ENCODE assay signal across 19 cellular contexts in genomic region chr19:15650123-15650522, GRCh38. TPM values are rescaled to one million over a fixed set of nuclear protein-coding genes. Genes with fewer than 3 reads are reported as not detected.
"Had no signal": no experiment of that assay in that cellular context is flagged by ENCODE, and none has a peak within 500 bp of the region (broad histone marks: within the 10 kb centered on the region; RNA-seq: fewer than 3 reads in every experiment).

No MANE protein-coding gene starts in this region.

RNA-seq across cellular contexts. Expression of gene CYP4F3, which starts 9.4 kb away (rescaled TPM):
- total RNA-seq: activated naive CD8-positive, alpha-beta T cell treated with anti-CD3 and anti-CD28 coated beads, Interleukin-2, amount 10 ng/mL, durations not matched to agents 7 days and 5 days; activated T-helper 1 cell treated with anti-CD3 and anti-CD28 coated beads, Interleukin-12 subunit alpha, Interleukin-12 subunit beta, Interleukin-2, Interleukin-4 antibody, amounts not matched to agents 30 ng/mL and 10 ng/mL and 1 ng/mL, durations not matched to agents 14 hours and 24 hours and 36 hours; ascending aorta; astrocyte; cardiac muscle cell; chondrocyte had no signal
- polyA plus RNA-seq: aorta, cardiac muscle cell had no signal

RNA-seq across cellular contexts. Expression of gene CYP4F12, which starts 22.8 kb away (rescaled TPM):
- total RNA-seq: activated naive CD4-positive, alpha-beta T cell treated with anti-CD3 and anti-CD28 coated beads for 36 hours; activated naive CD8-positive, alpha-beta T cell treated with anti-CD3 and anti-CD28 coated beads for 36 hours; activated T-cell treated with anti-CD3 and anti-CD28 coated beads, Interleukin-2, amount 50 U/mL, for 4 hours; activated T-helper 1 cell treated with anti-CD3 and anti-CD28 coated beads, Interleukin-12 subunit alpha, Interleukin-12 subunit beta, Interleukin-2, Interleukin-4 antibody, amounts not matched to agents 30 ng/mL and 10 ng/mL and 1 ng/mL, durations not matched to agents 14 hours and 24 hours and 36 hours; activated T-helper 2 cell treated with anti-CD3 and anti-CD28 coated beads, Interferon-gamma antibody, Interleukin-2, Interleukin-4, amounts not matched to agents 10 μg/mL and 5 μg/mL and 100 μg/mL, durations not matched to agents 14 hours and 24 hours and 36 hours; astrocyte; cardiac muscle cell; chondrocyte had no signal
- polyA plus RNA-seq: cardiac muscle cell had no signal

RNA-seq across cellular contexts. Expression of gene CYP4F8, which starts 35.1 kb away (rescaled TPM):
- total RNA-seq: activated naive CD4-positive, alpha-beta T cell treated with anti-CD3 and anti-CD28 coated beads for 36 hours; activated naive CD4-positive, alpha-beta T cell treated with anti-CD3 and anti-CD28 coated beads, Interleukin-2, amount 50 U/mL, for 72 hours; activated naive CD8-positive, alpha-beta T cell treated with anti-CD3 and anti-CD28 coated beads for 36 hours; activated naive CD8-positive, alpha-beta T cell treated with anti-CD3 and anti-CD28 coated beads, Interleukin-2, amount 10 ng/mL, durations not matched to agents 7 days and 5 days; activated T-cell treated with anti-CD3 and anti-CD28 coated beads, Interleukin-2, amount 50 U/mL, for 4 hours; activated T-cell treated with anti-CD3 and anti-CD28 coated beads, Interleukin-2, amount 50 U/mL, for 72 hours; activated T-helper 1 cell treated with anti-CD3 and anti-CD28 coated beads, Interleukin-12 subunit alpha, Interleukin-12 subunit beta, Interleukin-2, Interleukin-4 antibody, amounts not matched to agents 30 ng/mL and 10 ng/mL and 1 ng/mL, durations not matched to agents 14 hours and 24 hours and 36 hours; activated T-helper 17 cell treated with anti-CD3 and anti-CD28 coated beads, Interleukin-2, amount 50 U/mL, for 72 hours; activated T-helper 2 cell treated with anti-CD3 and anti-CD28 coated beads, Interferon-gamma antibody, Interleukin-2, Interleukin-4, amounts not matched to agents 10 μg/mL and 5 μg/mL and 100 μg/mL, durations not matched to agents 14 hours and 24 hours and 36 hours; adrenal gland; aorta; ascending aorta; astrocyte; bronchial epithelial cell; cardiac muscle cell; cardiac septum; cerebellum; chondrocyte had no signal
- polyA plus RNA-seq: adipose tissue, adrenal gland, aorta, cardiac muscle cell had no signal
